Comparison of ENCODE assay signal across 11 cellular contexts in genomic region chr11:64694821-64695365, GRCh38. TPM values are rescaled to one million over a fixed set of nuclear protein-coding genes. Genes with fewer than 3 reads are reported as not detected.
DNase-seq lines count a peak whose midpoint lies in the region; ATAC-seq lines count a peak whose summit lies in the region.
"Had no signal": no experiment of that assay in that cellular context is flagged by ENCODE, and none has a peak within 500 bp of the region (broad histone marks: within the 10 kb centered on the region; RNA-seq: fewer than 3 reads in every experiment).

No MANE protein-coding gene starts in this region.

- DNase-seq in NCI-H345 (lab: John Stamatoyannopoulos, UW) (peak; percentile 33), NCI-H345 treated with DMSO at 0.1 percent for 48 hours (lab: John Stamatoyannopoulos, UW; ENCODE audit: unreplicated experiment) (no peak), NCI-H2227 (lab: John Stamatoyannopoulos, UW; ENCODE audit: unreplicated experiment) (peak; percentile 82), germinal center (ENCODE audit: low spot score) (peak; percentile 65), superior temporal gyrus (ENCODE audit: extremely low spot score) (peak; percentile 39)
- DNase-seq in stimulated activated CD8-positive, alpha-beta memory T cell treated with anti-CD3 and anti-CD28 coated beads, Interleukin-4, amount 100 ng/mL, for 48 hours = no peak
- no peak for DNase-seq in activated T-helper 2 cell treated with anti-CD3 and anti-CD28 coated beads, Interferon-gamma antibody, Interleukin-2, Interleukin-4, amounts not matched to agents 10 μg/mL and 5 μg/mL and 100 μg/mL, durations not matched to agents 14 hours and 24 hours and 36 hours (ENCODE audit: low spot score)
- DNase-seq: activated CD8-positive, alpha-beta memory T cell treated with anti-CD3 and anti-CD28 coated beads, Interleukin-2, amount 50 U/mL, for 4 hours; cortex of kidney had no signal

- intact Hi-C loops in activated T-helper 2 cell treated with anti-CD3 and anti-CD28 coated beads, Interferon-gamma antibody, Interleukin-2, Interleukin-4, amounts not matched to agents 10 μg/mL and 5 μg/mL and 100 μg/mL, durations not matched to agents 14 hours and 24 hours and 36 hours (cut with micrococcal nuclease) = no loop called here

- no peak overlapping the region for H3K27ac Mint-ChIP-seq in activated T-helper 2 cell treated with anti-CD3 and anti-CD28 coated beads, Interferon-gamma antibody, Interleukin-2, Interleukin-4, amounts not matched to agents 10 μg/mL and 5 μg/mL and 100 μg/mL, durations not matched to agents 14 hours and 24 hours and 36 hours

- no peak overlapping the region for H3K4me3 Mint-ChIP-seq in activated T-helper 2 cell treated with anti-CD3 and anti-CD28 coated beads, Interferon-gamma antibody, Interleukin-2, Interleukin-4, amounts not matched to agents 10 μg/mL and 5 μg/mL and 100 μg/mL, durations not matched to agents 14 hours and 24 hours and 36 hours (ENCODE audit: low read depth)

- H3K9me3 Mint-ChIP-seq in activated T-helper 2 cell treated with anti-CD3 and anti-CD28 coated beads, Interferon-gamma antibody, Interleukin-2, Interleukin-4, amounts not matched to agents 10 μg/mL and 5 μg/mL and 100 μg/mL, durations not matched to agents 14 hours and 24 hours and 36 hours = no peaks in the 10 kb centered on the region

- peaks cover 62% of the 10 kb centered on the region for H3K27me3 Mint-ChIP-seq in activated T-helper 2 cell treated with anti-CD3 and anti-CD28 coated beads, Interferon-gamma antibody, Interleukin-2, Interleukin-4, amounts not matched to agents 10 μg/mL and 5 μg/mL and 100 μg/mL, durations not matched to agents 14 hours and 24 hours and 36 hours (ENCODE audit: low read depth)

- H3K36me3 Mint-ChIP-seq in activated T-helper 2 cell treated with anti-CD3 and anti-CD28 coated beads, Interferon-gamma antibody, Interleukin-2, Interleukin-4, amounts not matched to agents 10 μg/mL and 5 μg/mL and 100 μg/mL, durations not matched to agents 14 hours and 24 hours and 36 hours (ENCODE audit: low read depth) = no peaks in the 10 kb centered on the region

- ATAC-seq in activated CD4-positive, CD25-positive, alpha-beta regulatory T cell treated with anti-CD3 and anti-CD28 coated beads, Interleukin-2, amount 50 U/mL, for 24 hours = no peak
- ATAC-seq: HCT116 had no signal

- peaks cover 6% of the 10 kb centered on the region for H3K4me1 Mint-ChIP-seq in activated T-helper 2 cell treated with anti-CD3 and anti-CD28 coated beads, Interferon-gamma antibody, Interleukin-2, Interleukin-4, amounts not matched to agents 10 μg/mL and 5 μg/mL and 100 μg/mL, durations not matched to agents 14 hours and 24 hours and 36 hours (ENCODE audit: low read depth)

RNA-seq across cellular contexts. Expression of gene NRXN2, which starts 28.1 kb away (rescaled TPM):
- total RNA-seq in activated T-helper 2 cell treated with anti-CD3 and anti-CD28 coated beads, Interferon-gamma antibody, Interleukin-2, Interleukin-4, amounts not matched to agents 10 μg/mL and 5 μg/mL and 100 μg/mL, durations not matched to agents 14 hours and 24 hours and 36 hours = 0.05 TPM in 1 of 2 replicates, not detected in the other

RNA-seq across cellular contexts. Expression of gene RASGRP2, which starts 49.0 kb away (rescaled TPM):
- total RNA-seq in activated T-helper 2 cell treated with anti-CD3 and anti-CD28 coated beads, Interferon-gamma antibody, Interleukin-2, Interleukin-4, amounts not matched to agents 10 μg/mL and 5 μg/mL and 100 μg/mL, durations not matched to agents 14 hours and 24 hours and 36 hours = 19.6 and 20.9 TPM in 2 replicates

Comparison
In these comparisons a context has a peak if more than half of its experiments do, and no peak if none do; other contexts are left out.
1. DNase-seq: peak in NCI-H345 (single experiment), NCI-H2227 (single experiment), germinal center (single experiment) and superior temporal gyrus (single experiment); none in NCI-H345 treated with DMSO at 0.1 percent for 48 hours (single experiment), stimulated activated CD8-positive, alpha-beta memory T cell treated with anti-CD3 and anti-CD28 coated beads, Interleukin-4, amount 100 ng/mL, for 48 hours (single experiment) and activated T-helper 2 cell treated with anti-CD3 and anti-CD28 coated beads, Interferon-gamma antibody, Interleukin-2, Interleukin-4, amounts not matched to agents 10 μg/mL and 5 μg/mL and 100 μg/mL, durations not matched to agents 14 hours and 24 hours and 36 hours (single experiment).